ENCODE assay signal across 8 cellular contexts in genomic region chr4:165255439-165255838, GRCh38. TPM values are rescaled to one million over a fixed set of nuclear protein-coding genes. Genes with fewer than 3 reads are reported as not detected.
DNase-seq lines count a peak whose midpoint lies in the region; ATAC-seq and TF ChIP-seq lines count a peak whose summit lies in the region.
"Not testable (repeated sequence)": the region's sequence is repeated elsewhere in the genome, so short reads cannot be mapped to it uniquely, and the experiment has no call there.

No MANE protein-coding gene starts in this region.

- not testable (repeated sequence) for H3K9me3 Mint-ChIP-seq in effector memory CD8-positive, alpha-beta T cell

- in situ Hi-C loops in GM13976 (cut with MboI; ENCODE audit: low sequenced_read_pairs, unreplicated experiment): not testable (repeated sequence)

- H3K4me1 Mint-ChIP-seq in effector memory CD8-positive, alpha-beta T cell (ENCODE audit: low read depth in 2 of 2): peaks cover 15 to 26% of the 10 kb centered on the region in 2 donors

- H3K27ac Mint-ChIP-seq in effector memory CD8-positive, alpha-beta T cell: peak overlapping the region in 1 of 2 donors; percentile 67

- not testable (repeated sequence) for H3K4me3 Mint-ChIP-seq in effector memory CD8-positive, alpha-beta T cell

- peak; percentile 93 for ATAC-seq in GM21619 (IDR thresholded peaks at IDR 0.05; ENCODE audit: unreplicated experiment)
- ATAC-seq in HG03457 (IDR thresholded peaks at IDR 0.05; ENCODE audit: unreplicated experiment): peak; percentile 93
- peak; percentile 75 for ATAC-seq in effector memory CD8-positive, alpha-beta T cell (replicated peaks)
- ATAC-seq in mucosa of descending colon: peak; percentile 70
- ATAC-seq in stimulated activated naive CD8-positive, alpha-beta T cell treated with anti-CD3 and anti-CD28 coated beads, Interleukin-15, Interleukin-2, amounts not matched to agents 100 U/mL and 50 U/mL, for 24 hours: peak; percentile 96

- not testable (repeated sequence) for H3K9me3 ChIP-seq in mucosa of descending colon

- not testable (repeated sequence) for H3K27me3 Mint-ChIP-seq in effector memory CD8-positive, alpha-beta T cell

- H3K4me1 ChIP-seq in mucosa of descending colon (ENCODE audit: low read depth): not testable (repeated sequence)

- DNase-seq in GM13976 (ENCODE audit: low spot score) (peak; percentile 11), SIG-M5 (lab: John Stamatoyannopoulos, UW) (peak; percentile 61), mucosa of descending colon (peak in 1 of 3 donors; percentile 19)
- peak; percentile 44 for DNase-seq in activated T-cell treated with anti-CD3 and anti-CD28 coated beads, Interleukin-2, amount 50 U/mL, for 1 hour
- DNase-seq in effector memory CD8-positive, alpha-beta T cell: peak in 2 of 3 experiments; percentile 1 to 6
- peak; percentile 53 for DNase-seq in stimulated activated naive CD8-positive, alpha-beta T cell treated with anti-CD3 and anti-CD28 coated beads, Interleukin-15, Interleukin-2, amounts not matched to agents 100 U/mL and 50 U/mL, for 24 hours

- not testable (repeated sequence) for H3K36me3 ChIP-seq in mucosa of descending colon (ENCODE audit: low read depth)

- intact Hi-C loops in mucosa of descending colon (cut with DNase I, micrococcal nuclease): not testable (repeated sequence)

- not testable (repeated sequence) for H3K36me3 Mint-ChIP-seq in effector memory CD8-positive, alpha-beta T cell (ENCODE audit: insufficient read depth)

- H3K4me3 ChIP-seq in mucosa of descending colon: not testable (repeated sequence)

- TF ChIP-seq CTCF in GM13976 (IDR thresholded peaks at IDR 0.05; ENCODE audit: borderline replicate concordance, control extremely low read depth, extremely low read depth, insufficient read depth, missing control alignments); mucosa of descending colon (IDR thresholded peaks at IDR 0.05): not testable (repeated sequence)

RNA-seq across cellular contexts. Expression of gene KLHL2, which starts 48.1 kb away (rescaled TPM):
- 10 to 100 TPM; 12.9 to 19.1 (median 16.4) TPM for total RNA-seq in mucosa of descending colon
